12 cellular contexts compared by ENCODE assay signal in the genomic region with DNA sequence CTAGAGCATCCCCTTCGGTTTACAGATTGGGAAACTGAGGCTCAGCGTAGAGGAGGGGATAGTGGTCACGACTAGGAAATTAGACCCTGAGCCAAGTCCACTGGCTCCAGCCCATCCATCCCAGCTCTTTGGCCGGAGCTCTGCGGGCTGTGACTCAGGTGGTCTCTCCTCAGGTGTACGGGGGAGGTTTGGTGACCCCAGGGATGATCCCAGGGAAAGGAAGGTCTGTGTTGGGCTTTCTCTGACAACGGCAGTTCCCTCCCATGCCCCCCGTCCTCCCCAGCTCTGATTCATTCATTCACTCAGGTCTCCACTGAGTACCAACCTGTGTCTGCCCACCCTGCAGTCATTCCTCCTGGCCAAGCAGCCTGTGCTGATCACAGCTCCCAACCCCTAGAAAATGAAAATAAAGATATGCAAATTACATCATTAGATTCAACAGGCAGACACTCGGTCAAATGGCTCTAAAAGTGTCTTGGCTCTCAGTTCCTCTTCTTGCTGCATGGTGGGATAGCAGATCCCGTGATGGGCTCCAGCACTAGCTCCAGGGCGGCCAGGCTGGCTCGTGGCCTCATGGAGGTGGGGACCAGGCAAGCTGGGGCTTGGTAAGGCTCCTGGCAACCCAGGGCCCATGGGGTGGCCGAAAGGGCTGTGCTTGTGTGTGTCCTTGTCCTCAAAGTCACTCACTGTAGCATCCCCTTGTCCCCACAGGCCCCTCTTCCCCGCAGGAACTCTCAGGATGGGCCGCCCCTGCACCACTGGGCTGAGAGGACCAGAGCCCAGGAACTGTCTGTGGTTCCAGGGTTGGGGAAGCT. TPM values are rescaled to one million over a fixed set of nuclear protein-coding genes. Genes with fewer than 3 reads are reported as not detected.
A peak's percentile ranks its signal among the peaks of the same experiment; 100 is the strongest.
DNase-seq lines count a peak whose midpoint lies in the region; ATAC-seq and TF ChIP-seq lines count a peak whose summit lies in the region.
"Had no signal": no experiment of that assay in that cellular context is flagged by ENCODE, and none has a peak within 500 bp of the region (broad histone marks: within the 10 kb centered on the region; RNA-seq: fewer than 3 reads in every experiment).

No MANE protein-coding gene starts in this region.

- DNase-seq in GM13976 (ENCODE audit: low spot score) (peak; percentile 46), Peyer's patch (peak in 2 of 3 donors; percentile 64 to 65), left lung (no peak), iPS-NIHi7 (ENCODE audit: extremely low spot score) (no peak), Caco-2 (no peak), HK-2 (ENCODE audit: unreplicated experiment) (no peak)
- DNase-seq: activated CD4-positive, alpha-beta T cell treated with anti-CD3 and anti-CD28 coated beads, Interleukin-2, amount 50 U/mL, for 48 hours had no signal

- no peaks in the 10 kb centered on the region for H3K4me1 Mint-ChIP-seq in Caco-2 (ENCODE audit: low read depth, unreplicated experiment)

- H3K9me3 Mint-ChIP-seq in Caco-2 (ENCODE audit: unreplicated experiment) = peaks cover 9% of the 10 kb centered on the region

- in situ Hi-C loops in GM13976 (cut with MboI; ENCODE audit: low sequenced_read_pairs, unreplicated experiment) = no loop called here

- peaks cover 8% of the 10 kb centered on the region for H3K27me3 Mint-ChIP-seq in Caco-2 (ENCODE audit: insufficient read depth, unreplicated experiment)

- H3K9me3 ChIP-seq in Peyer's patch = no peaks in the 10 kb centered on the region
- no peaks in the 10 kb centered on the region for H3K9me3 ChIP-seq in left lung
- no peaks in the 10 kb centered on the region for H3K9me3 ChIP-seq in Caco-2
- H3K9me3 ChIP-seq: esophagus muscularis mucosa had no signal

- H3K36me3 ChIP-seq in Peyer's patch (no peaks in the 10 kb centered on the region), left lung (no peaks in the 10 kb centered on the region), Caco-2 (ENCODE audit: control insufficient read depth, insufficient read depth, low read length) (no peaks in the 10 kb centered on the region)
- H3K36me3 ChIP-seq: esophagus muscularis mucosa had no signal

- intact Hi-C loops in left lung (cut with DNase I) = loop anchor here in 1 of 2 donors (10.0 kb wide), 1 partner anchor 140 kb away; no protein-coding TSS in a partner anchor
- intact Hi-C loops in Caco-2 (cut with micrococcal nuclease; ENCODE audit: unreplicated experiment) = loop anchor here (1.0 kb wide), 2 partner anchors 140 to 362 kb away; no protein-coding TSS in a partner anchor

- H3K36me3 Mint-ChIP-seq in Caco-2 (ENCODE audit: insufficient read depth, unreplicated experiment) = no peaks in the 10 kb centered on the region

- no peak for TF ChIP-seq POLR2A in Peyer's patch (IDR thresholded peaks at IDR 0.05)

- ATAC-seq in GM21360 (IDR thresholded peaks at IDR 0.05; ENCODE audit: unreplicated experiment) (peak; percentile 74), HG03095 (IDR thresholded peaks at IDR 0.05; ENCODE audit: unreplicated experiment) (peak; percentile 60), left lung (no peak)

- H3K27ac ChIP-seq in Peyer's patch = peak overlapping the region in 1 of 4 donors; percentile 13
- H3K27ac ChIP-seq in left lung = no peak overlapping the region
- H3K27ac ChIP-seq: esophagus muscularis mucosa, KMS-11 had no signal

- POLR2A ChIA-PET in Caco-2 (lab: Charles Lee) = no interaction called here

- H3K27me3 ChIP-seq in Peyer's patch = no peaks in the 10 kb centered on the region
- H3K27me3 ChIP-seq in left lung = peaks cover 0 to 8% of the 10 kb centered on the region in 2 donors
- no peaks in the 10 kb centered on the region; the same call in 1 of the 2 replicates for H3K27me3 ChIP-seq in Caco-2 (replicated peaks; ENCODE audit: control insufficient read depth, insufficient read depth, low read length)

- H3K27ac Mint-ChIP-seq in Caco-2 (ENCODE audit: unreplicated experiment) = no peak overlapping the region

- H3K4me1 ChIP-seq in Peyer's patch = peaks cover 0 to 7% (median 3%) of the 10 kb centered on the region in 4 donors
- no peaks in the 10 kb centered on the region for H3K4me1 ChIP-seq in left lung
- H3K4me1 ChIP-seq in Caco-2 = 0 out of 2 replicates have a peak, but pooled peaks cover 3% of the 10 kb centered on the region

- CTCF ChIA-PET in Caco-2 (lab: Charles Lee) = interaction anchor here (0.9 to 3.2 kb wide), 3 partner anchors 138 to 205 kb away, joined by 4 to 22 read pairs (median 4); no protein-coding TSS in a partner anchor

- TF ChIP-seq CTCF in GM13976 (IDR thresholded peaks at IDR 0.05; ENCODE audit: borderline replicate concordance, control extremely low read depth, extremely low read depth, insufficient read depth, missing control alignments) (no peak), Peyer's patch (IDR thresholded peaks at IDR 0.05) (no peak), left lung (IDR thresholded peaks at IDR 0.05) (no peak), Caco-2 (IDR thresholded peaks at IDR 0.05; ENCODE audit: insufficient read depth in 1 of 2, low read depth in 1 of 2, low read length in 1 of 2, severe bottlenecking in 1 of 2, unreplicated experiment in 1 of 2) (no peak)

- no peak overlapping the region for H3K4me3 ChIP-seq in Peyer's patch
- no peak overlapping the region for H3K4me3 ChIP-seq in left lung
- no peak overlapping the region for H3K4me3 ChIP-seq in Caco-2 (ENCODE audit: low read depth, low read length)
- H3K4me3 ChIP-seq: esophagus muscularis mucosa had no signal

- no peak overlapping the region for H3K4me3 Mint-ChIP-seq in Caco-2 (ENCODE audit: unreplicated experiment)

- BruUV-seq in Caco-2 (replicated peaks; lab: Mats Ljungman, UMichigan) = no TSS peak

RNA-seq across cellular contexts. Expression of a gene that starts 37.8 kb away (rescaled TPM):
- total RNA-seq in Peyer's patch (100 to 1,000 TPM in 2 of 4 donors, 10 to 100 TPM in 1, 1 to 10 TPM in 1; 7.4 to 215 (median 109) TPM), left lung (not detected), Caco-2 (2022) (0.93 and 1.1 TPM in 2 replicates)
- total RNA-seq: esophagus muscularis mucosa, RPMI7951 had no signal

RNA-seq across cellular contexts. Expression of a gene that starts 51.9 kb away (rescaled TPM):
- total RNA-seq in Peyer's patch (10 to 100 TPM; 24.0 to 48.7 (median 35.4) TPM), left lung (10 to 100 TPM; 51.4 to 88.7 TPM), Caco-2 (2022) (0.46 and 0.50 TPM in 2 replicates)

Comparison
In these comparisons a context has a peak if more than half of its experiments do, and no peak if none do; other contexts are left out.
1. DNase-seq: peak in GM13976 (single experiment) and Peyer's patch (2 of 3); none in left lung (0 of 2), iPS-NIHi7 (single experiment), Caco-2 (0 of 2) and HK-2 (single experiment).
2. RNA of a gene that starts 51.9 kb away (total RNA-seq): 51.4 to 88.7 TPM in left lung and 24.0 to 48.7 TPM in Peyer's patch; 0.46 to 0.50 TPM in Caco-2; every median in the first group is over 10 times any median in the second.